1 cellular context compared by ENCODE assay signal in the genomic region with DNA sequence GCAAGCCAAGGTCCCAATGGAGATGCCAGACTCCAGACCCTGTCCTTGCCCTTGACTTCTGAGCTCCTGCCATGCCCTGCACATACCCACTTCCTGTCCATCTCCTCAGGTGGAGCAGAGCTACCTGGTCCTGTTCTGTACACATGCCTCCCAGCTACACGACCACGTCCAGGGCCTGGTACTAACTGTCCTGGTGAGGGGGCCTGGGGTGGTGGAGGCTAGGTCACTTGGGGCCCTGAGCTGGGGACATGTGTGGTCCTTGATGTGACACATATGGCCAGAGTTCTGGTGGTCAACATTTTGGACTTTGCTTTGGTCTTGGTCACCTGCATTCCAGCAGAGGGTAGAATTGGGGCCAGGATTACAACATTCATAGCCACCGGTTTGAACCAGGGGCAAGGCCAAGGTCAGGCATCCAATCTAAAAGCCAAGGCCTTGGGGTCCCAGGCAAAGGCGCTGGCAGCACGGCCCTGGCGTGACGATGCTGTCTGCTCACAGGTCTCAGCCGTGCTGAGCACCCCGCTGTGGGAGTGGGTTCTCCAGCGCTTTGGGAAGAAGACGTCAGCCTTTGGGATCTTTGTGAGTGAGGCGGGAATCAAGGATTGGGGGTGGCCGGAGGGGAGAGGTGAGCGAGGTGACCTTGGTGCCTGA.
A peak's percentile ranks its signal among the peaks of the same experiment; 100 is the strongest.
TF ChIP-seq lines count a peak whose summit lies in the region.

No MANE protein-coding gene starts in this region.

TF ChIP-seq in HepG2, 621 proteins besides CTCF, POLR2A, EP300 and RAD21 (continued from another document and continues in another):
- TF ChIP-seq ZNF468 (CRISPR knock-in tag; IDR thresholded peaks at IDR 0.05), result peak; percentile 48; the same call in 1 of the 2 replicates
- no peak for TF ChIP-seq MIXL1 (CRISPR knock-in tag; IDR thresholded peaks at IDR 0.05)
- TF ChIP-seq ZNF232 (CRISPR knock-in tag; IDR thresholded peaks at IDR 0.05; ENCODE audit: borderline replicate concordance), result no peak; the same call in 1 of the 2 replicates
- TF ChIP-seq AGO2 (optimal IDR thresholded peaks at IDR 0.05; ENCODE audit: low read depth, low read length), result no peak
- TF ChIP-seq, protein P1, sequence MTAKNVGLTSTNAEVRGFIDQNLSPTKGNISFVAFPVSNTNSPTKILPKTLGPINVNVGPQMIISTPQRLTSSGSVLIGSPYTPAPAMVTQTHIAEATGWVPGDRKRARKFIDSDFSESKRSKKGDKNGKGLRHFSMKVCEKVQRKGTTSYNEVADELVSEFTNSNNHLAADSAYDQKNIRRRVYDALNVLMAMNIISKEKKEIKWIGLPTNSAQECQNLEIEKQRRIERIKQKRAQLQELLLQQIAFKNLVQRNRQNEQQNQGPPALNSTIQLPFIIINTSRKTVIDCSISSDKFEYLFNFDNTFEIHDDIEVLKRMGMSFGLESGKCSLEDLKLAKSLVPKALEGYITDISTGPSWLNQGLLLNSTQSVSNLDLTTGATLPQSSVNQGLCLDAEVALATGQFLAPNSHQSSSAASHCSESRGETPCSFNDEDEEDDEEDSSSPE (CRISPR knock-in tag; IDR thresholded peaks at IDR 0.05), result no peak
- TF ChIP-seq ZNF616 (CRISPR knock-in tag; IDR thresholded peaks at IDR 0.05; ENCODE audit: low read depth), result no peak
- TF ChIP-seq MXD4 (CRISPR knock-in tag; IDR thresholded peaks at IDR 0.05), result no peak
- 0 out of 2 replicates have a peak, but pooled peaks have one; percentile 74 for TF ChIP-seq CENPT (CRISPR knock-in tag; IDR thresholded peaks at IDR 0.05; ENCODE audit: low read depth)
- no peak for TF ChIP-seq ZNF703 (CRISPR knock-in tag; IDR thresholded peaks at IDR 0.05; ENCODE audit: borderline replicate concordance)
- no peak for TF ChIP-seq ZNF138 (CRISPR knock-in tag; IDR thresholded peaks at IDR 0.05; ENCODE audit: low read depth)
- TF ChIP-seq, protein P2, sequence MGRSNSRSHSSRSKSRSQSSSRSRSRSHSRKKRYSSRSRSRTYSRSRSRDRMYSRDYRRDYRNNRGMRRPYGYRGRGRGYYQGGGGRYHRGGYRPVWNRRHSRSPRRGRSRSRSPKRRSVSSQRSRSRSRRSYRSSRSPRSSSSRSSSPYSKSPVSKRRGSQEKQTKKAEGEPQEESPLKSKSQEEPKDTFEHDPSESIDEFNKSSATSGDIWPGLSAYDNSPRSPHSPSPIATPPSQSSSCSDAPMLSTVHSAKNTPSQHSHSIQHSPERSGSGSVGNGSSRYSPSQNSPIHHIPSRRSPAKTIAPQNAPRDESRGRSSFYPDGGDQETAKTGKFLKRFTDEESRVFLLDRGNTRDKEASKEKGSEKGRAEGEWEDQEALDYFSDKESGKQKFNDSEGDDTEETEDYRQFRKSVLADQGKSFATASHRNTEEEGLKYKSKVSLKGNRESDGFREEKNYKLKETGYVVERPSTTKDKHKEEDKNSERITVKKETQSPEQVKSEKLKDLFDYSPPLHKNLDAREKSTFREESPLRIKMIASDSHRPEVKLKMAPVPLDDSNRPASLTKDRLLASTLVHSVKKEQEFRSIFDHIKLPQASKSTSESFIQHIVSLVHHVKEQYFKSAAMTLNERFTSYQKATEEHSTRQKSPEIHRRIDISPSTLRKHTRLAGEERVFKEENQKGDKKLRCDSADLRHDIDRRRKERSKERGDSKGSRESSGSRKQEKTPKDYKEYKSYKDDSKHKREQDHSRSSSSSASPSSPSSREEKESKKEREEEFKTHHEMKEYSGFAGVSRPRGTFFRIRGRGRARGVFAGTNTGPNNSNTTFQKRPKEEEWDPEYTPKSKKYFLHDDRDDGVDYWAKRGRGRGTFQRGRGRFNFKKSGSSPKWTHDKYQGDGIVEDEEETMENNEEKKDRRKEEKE (IDR thresholded peaks at IDR 0.05), result no peak
- no peak for TF ChIP-seq HMGA1 (CRISPR knock-in tag; conservative IDR thresholded peaks at IDR 0.05)
- TF ChIP-seq YEATS4 (CRISPR knock-in tag; IDR thresholded peaks at IDR 0.05; ENCODE audit: borderline replicate concordance), result 0 out of 2 replicates have a peak, but pooled peaks have one; percentile 18
- TF ChIP-seq NPAS2 (CRISPR knock-in tag; IDR thresholded peaks at IDR 0.05; ENCODE audit: borderline replicate concordance), result no peak
- TF ChIP-seq, protein P3, sequence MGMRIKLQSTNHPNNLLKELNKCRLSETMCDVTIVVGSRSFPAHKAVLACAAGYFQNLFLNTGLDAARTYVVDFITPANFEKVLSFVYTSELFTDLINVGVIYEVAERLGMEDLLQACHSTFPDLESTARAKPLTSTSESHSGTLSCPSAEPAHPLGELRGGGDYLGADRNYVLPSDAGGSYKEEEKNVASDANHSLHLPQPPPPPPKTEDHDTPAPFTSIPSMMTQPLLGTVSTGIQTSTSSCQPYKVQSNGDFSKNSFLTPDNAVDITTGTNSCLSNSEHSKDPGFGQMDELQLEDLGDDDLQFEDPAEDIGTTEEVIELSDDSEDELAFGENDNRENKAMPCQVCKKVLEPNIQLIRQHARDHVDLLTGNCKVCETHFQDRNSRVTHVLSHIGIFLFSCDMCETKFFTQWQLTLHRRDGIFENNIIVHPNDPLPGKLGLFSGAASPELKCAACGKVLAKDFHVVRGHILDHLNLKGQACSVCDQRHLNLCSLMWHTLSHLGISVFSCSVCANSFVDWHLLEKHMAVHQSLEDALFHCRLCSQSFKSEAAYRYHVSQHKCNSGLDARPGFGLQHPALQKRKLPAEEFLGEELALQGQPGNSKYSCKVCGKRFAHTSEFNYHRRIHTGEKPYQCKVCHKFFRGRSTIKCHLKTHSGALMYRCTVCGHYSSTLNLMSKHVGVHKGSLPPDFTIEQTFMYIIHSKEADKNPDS (CRISPR knock-in tag; IDR thresholded peaks at IDR 0.05), result 0 out of 2 replicates have a peak, but pooled peaks have one; percentile 78
- TF ChIP-seq ZNF737 (CRISPR knock-in tag; IDR thresholded peaks at IDR 0.05; ENCODE audit: borderline replicate concordance), result no peak
- TF ChIP-seq PHB2 (IDR thresholded peaks at IDR 0.05; ENCODE audit: partially characterized antibody), result no peak
- TF ChIP-seq, protein P4, sequence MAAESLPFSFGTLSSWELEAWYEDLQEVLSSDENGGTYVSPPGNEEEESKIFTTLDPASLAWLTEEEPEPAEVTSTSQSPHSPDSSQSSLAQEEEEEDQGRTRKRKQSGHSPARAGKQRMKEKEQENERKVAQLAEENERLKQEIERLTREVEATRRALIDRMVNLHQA (CRISPR knock-in tag; IDR thresholded peaks at IDR 0.05), result no peak
- TF ChIP-seq ELF3 (CRISPR knock-in tag; IDR thresholded peaks at IDR 0.05), result 0 out of 2 replicates have a peak, but pooled peaks have one; percentile 17
- no peak for TF ChIP-seq MYNN (CRISPR knock-in tag; IDR thresholded peaks at IDR 0.05; ENCODE audit: low read depth)
- TF ChIP-seq, protein P5, sequence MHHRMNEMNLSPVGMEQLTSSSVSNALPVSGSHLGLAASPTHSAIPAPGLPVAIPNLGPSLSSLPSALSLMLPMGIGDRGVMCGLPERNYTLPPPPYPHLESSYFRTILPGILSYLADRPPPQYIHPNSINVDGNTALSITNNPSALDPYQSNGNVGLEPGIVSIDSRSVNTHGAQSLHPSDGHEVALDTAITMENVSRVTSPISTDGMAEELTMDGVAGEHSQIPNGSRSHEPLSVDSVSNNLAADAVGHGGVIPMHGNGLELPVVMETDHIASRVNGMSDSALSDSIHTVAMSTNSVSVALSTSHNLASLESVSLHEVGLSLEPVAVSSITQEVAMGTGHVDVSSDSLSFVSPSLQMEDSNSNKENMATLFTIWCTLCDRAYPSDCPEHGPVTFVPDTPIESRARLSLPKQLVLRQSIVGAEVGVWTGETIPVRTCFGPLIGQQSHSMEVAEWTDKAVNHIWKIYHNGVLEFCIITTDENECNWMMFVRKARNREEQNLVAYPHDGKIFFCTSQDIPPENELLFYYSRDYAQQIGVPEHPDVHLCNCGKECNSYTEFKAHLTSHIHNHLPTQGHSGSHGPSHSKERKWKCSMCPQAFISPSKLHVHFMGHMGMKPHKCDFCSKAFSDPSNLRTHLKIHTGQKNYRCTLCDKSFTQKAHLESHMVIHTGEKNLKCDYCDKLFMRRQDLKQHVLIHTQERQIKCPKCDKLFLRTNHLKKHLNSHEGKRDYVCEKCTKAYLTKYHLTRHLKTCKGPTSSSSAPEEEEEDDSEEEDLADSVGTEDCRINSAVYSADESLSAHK (CRISPR knock-in tag; IDR thresholded peaks at IDR 0.05; ENCODE audit: borderline replicate concordance), result no peak
- no peak for TF ChIP-seq EED (CRISPR knock-in tag; IDR thresholded peaks at IDR 0.05)
- peak; percentile 73; the same call in 1 of the 2 replicates for TF ChIP-seq MIER3 (CRISPR knock-in tag; IDR thresholded peaks at IDR 0.05; ENCODE audit: borderline replicate concordance)
- TF ChIP-seq, protein P6, sequence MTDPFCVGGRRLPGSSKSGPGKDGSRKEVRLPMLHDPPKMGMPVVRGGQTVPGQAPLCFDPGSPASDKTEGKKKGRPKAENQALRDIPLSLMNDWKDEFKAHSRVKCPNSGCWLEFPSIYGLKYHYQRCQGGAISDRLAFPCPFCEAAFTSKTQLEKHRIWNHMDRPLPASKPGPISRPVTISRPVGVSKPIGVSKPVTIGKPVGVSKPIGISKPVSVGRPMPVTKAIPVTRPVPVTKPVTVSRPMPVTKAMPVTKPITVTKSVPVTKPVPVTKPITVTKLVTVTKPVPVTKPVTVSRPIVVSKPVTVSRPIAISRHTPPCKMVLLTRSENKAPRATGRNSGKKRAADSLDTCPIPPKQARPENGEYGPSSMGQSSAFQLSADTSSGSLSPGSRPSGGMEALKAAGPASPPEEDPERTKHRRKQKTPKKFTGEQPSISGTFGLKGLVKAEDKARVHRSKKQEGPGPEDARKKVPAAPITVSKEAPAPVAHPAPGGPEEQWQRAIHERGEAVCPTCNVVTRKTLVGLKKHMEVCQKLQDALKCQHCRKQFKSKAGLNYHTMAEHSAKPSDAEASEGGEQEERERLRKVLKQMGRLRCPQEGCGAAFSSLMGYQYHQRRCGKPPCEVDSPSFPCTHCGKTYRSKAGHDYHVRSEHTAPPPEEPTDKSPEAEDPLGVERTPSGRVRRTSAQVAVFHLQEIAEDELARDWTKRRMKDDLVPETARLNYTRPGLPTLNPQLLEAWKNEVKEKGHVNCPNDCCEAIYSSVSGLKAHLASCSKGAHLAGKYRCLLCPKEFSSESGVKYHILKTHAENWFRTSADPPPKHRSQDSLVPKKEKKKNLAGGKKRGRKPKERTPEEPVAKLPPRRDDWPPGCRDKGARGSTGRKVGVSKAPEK (CRISPR knock-in tag; IDR thresholded peaks at IDR 0.05; ENCODE audit: borderline replicate concordance), result no peak
- no peak for TF ChIP-seq ZNF20 (CRISPR knock-in tag; IDR thresholded peaks at IDR 0.05)
- TF ChIP-seq MBNL3 (CRISPR knock-in tag; conservative IDR thresholded peaks at IDR 0.05), result no peak
- peak; percentile 80; the same call in 1 of the 2 replicates for TF ChIP-seq ZNF780A (CRISPR knock-in tag; IDR thresholded peaks at IDR 0.05)
- TF ChIP-seq ZNF24 (IDR thresholded peaks at IDR 0.05), result no peak
- TF ChIP-seq ZNF30 (CRISPR knock-in tag; IDR thresholded peaks at IDR 0.05), result no peak
- no peak for TF ChIP-seq MTF2 (CRISPR knock-in tag; IDR thresholded peaks at IDR 0.05; ENCODE audit: borderline replicate concordance)
- no peak for TF ChIP-seq KMT2B (CRISPR knock-in tag; IDR thresholded peaks at IDR 0.05)
- peak; percentile 93 for TF ChIP-seq MTA1 (CRISPR knock-in tag; IDR thresholded peaks at IDR 0.05; ENCODE audit: borderline replicate concordance)
- TF ChIP-seq KMT2A (CRISPR knock-in tag; IDR thresholded peaks at IDR 0.05), result no peak
- no peak for TF ChIP-seq ATM (IDR thresholded peaks at IDR 0.05; ENCODE audit: borderline replicate concordance)
- TF ChIP-seq ZNF326 (CRISPR knock-in tag; IDR thresholded peaks at IDR 0.05; ENCODE audit: borderline replicate concordance), result no peak
- no peak for TF ChIP-seq GABPA (IDR thresholded peaks at IDR 0.05; ENCODE audit: low read depth, low read length)
- TF ChIP-seq GABPA (CRISPR knock-in tag; IDR thresholded peaks at IDR 0.05; ENCODE audit: low read depth), result no peak
- TF ChIP-seq XRCC5 (optimal IDR thresholded peaks at IDR 0.05; ENCODE audit: low read length), result peak; percentile 27
- no peak for TF ChIP-seq ZNF614 (CRISPR knock-in tag; IDR thresholded peaks at IDR 0.05; ENCODE audit: borderline replicate concordance)
- no peak for TF ChIP-seq ZFP41 (CRISPR knock-in tag; IDR thresholded peaks at IDR 0.05; ENCODE audit: borderline replicate concordance)
- TF ChIP-seq KLF9 (CRISPR knock-in tag; IDR thresholded peaks at IDR 0.05; ENCODE audit: low read depth), result no peak
- no peak for TF ChIP-seq SMARCC2 (IDR thresholded peaks at IDR 0.05)
- TF ChIP-seq HOXD1 (CRISPR knock-in tag; IDR thresholded peaks at IDR 0.05), result no peak
- peak; percentile 47; the same call in 1 of the 2 replicates for TF ChIP-seq ZBTB38 (CRISPR knock-in tag; IDR thresholded peaks at IDR 0.05)
- TF ChIP-seq, protein P7, sequence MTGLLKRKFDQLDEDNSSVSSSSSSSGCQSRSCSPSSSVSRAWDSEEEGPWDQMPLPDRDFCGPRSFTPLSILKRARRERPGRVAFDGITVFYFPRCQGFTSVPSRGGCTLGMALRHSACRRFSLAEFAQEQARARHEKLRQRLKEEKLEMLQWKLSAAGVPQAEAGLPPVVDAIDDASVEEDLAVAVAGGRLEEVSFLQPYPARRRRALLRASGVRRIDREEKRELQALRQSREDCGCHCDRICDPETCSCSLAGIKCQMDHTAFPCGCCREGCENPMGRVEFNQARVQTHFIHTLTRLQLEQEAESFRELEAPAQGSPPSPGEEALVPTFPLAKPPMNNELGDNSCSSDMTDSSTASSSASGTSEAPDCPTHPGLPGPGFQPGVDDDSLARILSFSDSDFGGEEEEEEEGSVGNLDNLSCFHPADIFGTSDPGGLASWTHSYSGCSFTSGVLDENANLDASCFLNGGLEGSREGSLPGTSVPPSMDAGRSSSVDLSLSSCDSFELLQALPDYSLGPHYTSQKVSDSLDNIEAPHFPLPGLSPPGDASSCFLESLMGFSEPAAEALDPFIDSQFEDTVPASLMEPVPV (CRISPR knock-in tag; IDR thresholded peaks at IDR 0.05), result no peak; the same call in 1 of the 2 replicates
- TF ChIP-seq HOXA7 (CRISPR knock-in tag; IDR thresholded peaks at IDR 0.05), result no peak
- TF ChIP-seq SOX6 (IDR thresholded peaks at IDR 0.05), result no peak
- TF ChIP-seq SOX6 (CRISPR knock-in tag; IDR thresholded peaks at IDR 0.05), result peak; percentile 94
- TF ChIP-seq, protein P8, sequence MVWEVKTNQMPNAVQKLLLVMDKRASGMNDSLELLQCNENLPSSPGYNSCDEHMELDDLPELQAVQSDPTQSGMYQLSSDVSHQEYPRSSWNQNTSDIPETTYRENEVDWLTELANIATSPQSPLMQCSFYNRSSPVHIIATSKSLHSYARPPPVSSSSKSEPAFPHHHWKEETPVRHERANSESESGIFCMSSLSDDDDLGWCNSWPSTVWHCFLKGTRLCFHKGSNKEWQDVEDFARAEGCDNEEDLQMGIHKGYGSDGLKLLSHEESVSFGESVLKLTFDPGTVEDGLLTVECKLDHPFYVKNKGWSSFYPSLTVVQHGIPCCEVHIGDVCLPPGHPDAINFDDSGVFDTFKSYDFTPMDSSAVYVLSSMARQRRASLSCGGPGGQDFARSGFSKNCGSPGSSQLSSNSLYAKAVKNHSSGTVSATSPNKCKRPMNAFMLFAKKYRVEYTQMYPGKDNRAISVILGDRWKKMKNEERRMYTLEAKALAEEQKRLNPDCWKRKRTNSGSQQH (CRISPR knock-in tag; IDR thresholded peaks at IDR 0.05; ENCODE audit: low read depth), result no peak
- no peak for TF ChIP-seq RELA (CRISPR knock-in tag; IDR thresholded peaks at IDR 0.05)
- peak; percentile 57; the same call in 1 of the 2 replicates for TF ChIP-seq TCF7 (IDR thresholded peaks at IDR 0.05; ENCODE audit: low read depth)
- TF ChIP-seq ZNF124 (CRISPR knock-in tag; IDR thresholded peaks at IDR 0.05), result peak; percentile 55; the same call in 1 of the 2 replicates
- no peak for TF ChIP-seq ZNF652 (CRISPR knock-in tag; IDR thresholded peaks at IDR 0.05; ENCODE audit: borderline replicate concordance, low read depth)
- TF ChIP-seq, protein P9, sequence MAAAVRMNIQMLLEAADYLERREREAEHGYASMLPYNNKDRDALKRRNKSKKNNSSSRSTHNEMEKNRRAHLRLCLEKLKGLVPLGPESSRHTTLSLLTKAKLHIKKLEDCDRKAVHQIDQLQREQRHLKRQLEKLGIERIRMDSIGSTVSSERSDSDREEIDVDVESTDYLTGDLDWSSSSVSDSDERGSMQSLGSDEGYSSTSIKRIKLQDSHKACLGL (CRISPR knock-in tag; IDR thresholded peaks at IDR 0.05), result no peak; the same call in 1 of the 2 replicates
